Comparison of ENCODE assay signal across 21 cellular contexts in the genomic region with DNA sequence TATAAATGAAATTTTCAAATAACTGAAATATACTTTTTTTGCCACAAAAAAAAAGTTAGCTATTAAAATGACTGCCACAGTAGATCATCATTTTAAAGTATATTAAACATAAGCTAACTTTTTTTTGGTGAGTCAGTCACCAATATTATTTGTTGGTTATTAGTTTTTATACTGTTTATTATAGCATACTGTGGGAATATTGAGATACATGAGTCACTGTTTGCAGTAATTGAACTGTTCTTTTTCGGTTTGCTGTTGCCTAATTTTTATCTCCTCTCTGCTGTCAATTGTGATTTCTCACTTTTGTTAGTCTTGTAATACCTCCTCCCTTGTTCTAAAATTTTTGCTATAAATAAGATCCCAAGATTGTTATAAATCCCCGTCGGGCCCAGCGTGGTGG.
"Had no signal": no experiment of that assay in that cellular context is flagged by ENCODE, and none has a peak within 500 bp of the region (broad histone marks: within the 10 kb centered on the region; RNA-seq: fewer than 3 reads in every experiment).

No MANE protein-coding gene starts in this region.

- H3K9me3 ChIP-seq: adrenal gland, breast epithelium had no signal

- ATAC-seq: activated CD4-positive, alpha-beta T cell treated with anti-CD3 and anti-CD28 coated beads for 36 hours; T-helper 17 cell had no signal

- H3K27me3 Mint-ChIP-seq: activated CD4-positive, alpha-beta memory T cell treated with anti-CD3 and anti-CD28 coated beads, Interleukin-2, amount 10 ng/mL, durations not matched to agents 7 days and 5 days; activated CD4-positive, alpha-beta T cell treated with anti-CD3 and anti-CD28 coated beads for 36 hours; activated naive CD8-positive, alpha-beta T cell treated with anti-CD3 and anti-CD28 coated beads, Interleukin-2, amount 10 ng/mL, durations not matched to agents 7 days and 5 days; T-helper 17 cell had no signal

- H3K4me3 ChIP-seq: adrenal gland, breast epithelium had no signal

- H3K9me3 Mint-ChIP-seq: activated CD4-positive, alpha-beta memory T cell treated with anti-CD3 and anti-CD28 coated beads, Interleukin-2, amount 10 ng/mL, durations not matched to agents 7 days and 5 days; activated naive CD8-positive, alpha-beta T cell treated with anti-CD3 and anti-CD28 coated beads, Interleukin-2, amount 10 ng/mL, durations not matched to agents 7 days and 5 days had no signal

- H3K4me1 ChIP-seq: adrenal gland, breast epithelium had no signal

- H3K27me3 ChIP-seq: adrenal gland, breast epithelium had no signal

- DNase-seq: activated CD4-positive, alpha-beta memory T cell treated with anti-CD3 and anti-CD28 coated beads, Interleukin-2, amount 10 ng/mL, durations not matched to agents 7 days and 5 days; activated CD4-positive, alpha-beta T cell treated with anti-CD3 and anti-CD28 coated beads for 36 hours; activated CD4-positive, alpha-beta T cell treated with anti-CD3 and anti-CD28 coated beads, Interleukin-2, amount 50 U/mL, for 1 hour; activated CD8-positive, alpha-beta memory T cell treated with anti-CD3 and anti-CD28 coated beads, Interleukin-2, amount 50 U/mL, for 4 hours; activated naive CD4-positive, alpha-beta T cell treated with anti-CD3 and anti-CD28 coated beads, Interleukin-2, amount 50 U/mL, for 16 hours; activated naive CD8-positive, alpha-beta T cell treated with anti-CD3 and anti-CD28 coated beads, Interleukin-2, amount 10 ng/mL, durations not matched to agents 7 days and 5 days; activated T-cell treated with anti-CD3 and anti-CD28 coated beads, Interleukin-2, amount 50 U/mL, for 1 hour; Karpas-422; MM.1S; NCI-H1105; NCI-H1436; NCI-H187; NCI-H2081; NCI-H446; NCI-H524; SHP77; T-helper 17 cell; T-helper 9 cell had no signal

- H3K27ac ChIP-seq: adrenal gland, breast epithelium had no signal

- H3K36me3 ChIP-seq: breast epithelium had no signal

- FAIRE-seq: RCC 7860 had no signal

- H3K4me3 Mint-ChIP-seq: activated CD4-positive, alpha-beta memory T cell treated with anti-CD3 and anti-CD28 coated beads, Interleukin-2, amount 10 ng/mL, durations not matched to agents 7 days and 5 days; activated CD4-positive, alpha-beta T cell treated with anti-CD3 and anti-CD28 coated beads for 36 hours; activated naive CD8-positive, alpha-beta T cell treated with anti-CD3 and anti-CD28 coated beads, Interleukin-2, amount 10 ng/mL, durations not matched to agents 7 days and 5 days; T-helper 17 cell had no signal

- H3K27ac Mint-ChIP-seq: activated CD4-positive, alpha-beta memory T cell treated with anti-CD3 and anti-CD28 coated beads, Interleukin-2, amount 10 ng/mL, durations not matched to agents 7 days and 5 days; activated CD4-positive, alpha-beta T cell treated with anti-CD3 and anti-CD28 coated beads for 36 hours; activated naive CD8-positive, alpha-beta T cell treated with anti-CD3 and anti-CD28 coated beads, Interleukin-2, amount 10 ng/mL, durations not matched to agents 7 days and 5 days; T-helper 17 cell had no signal
